In genomic region chr14:64721391-64721791, GRCh38 we compare ENCODE assay signal across 9 cellular contexts. TPM values are rescaled to one million over a fixed set of nuclear protein-coding genes. Genes with fewer than 3 reads are reported as not detected.
DNase-seq lines count a peak whose midpoint lies in the region; ATAC-seq and TF ChIP-seq lines count a peak whose summit lies in the region.
"Had no signal": no experiment of that assay in that cellular context is flagged by ENCODE, and none has a peak within 500 bp of the region (broad histone marks: within the 10 kb centered on the region; RNA-seq: fewer than 3 reads in every experiment).

No MANE protein-coding gene starts in this region.

- DNase-seq in BJ (ENCODE audit: low read depth) (peak; percentile 82), NCI-H2171 (lab: John Stamatoyannopoulos, UW) (peak; percentile 22), osteoblast (ENCODE audit: insufficient read length, low spot score, missing footprints) (peak; percentile 93), GM19238 (ENCODE audit: insufficient read length, low spot score) (no peak), HuH-7 (ENCODE audit: low spot score) (no peak), NCI-H2029 (lab: John Stamatoyannopoulos, UW) (no peak), adrenal gland (no peak)
- DNase-seq: KBM-7 had no signal

- WGBS in adrenal gland, 4 donors = 59 to 77% (median 62%) methylated on average over 5 of the region's 5 CpGs; no CpG with 5 or more reads in 1 of the 4 donors

- H2AFZ ChIP-seq in osteoblast (ENCODE audit: low read length) = peak overlapping the region; percentile 51

- H3K4me3 ChIP-seq in BJ (ENCODE audit: low read depth, low read length) = no peak overlapping the region
- no peak overlapping the region for H3K4me3 ChIP-seq in osteoblast (ENCODE audit: insufficient read depth, low read length)
- no peak overlapping the region for H3K4me3 ChIP-seq in adrenal gland

- H3K4me1 ChIP-seq in osteoblast (ENCODE audit: insufficient read depth, low read length) = peaks cover 49% of the 10 kb centered on the region
- H3K4me1 ChIP-seq in adrenal gland (replicated peaks in 1 of 2) = peaks cover 0 to 11% of the 10 kb centered on the region in 2 donors

- peak overlapping the region; percentile 81 for H3K27ac ChIP-seq in osteoblast (ENCODE audit: low read depth, low read length)
- peak overlapping the region in 2 of 5 donors; percentile 60 to 68 for H3K27ac ChIP-seq in adrenal gland

- intact Hi-C loops in adrenal gland (cut with DNase I) = no loop called here

- no peaks in the 10 kb centered on the region for H3K79me2 ChIP-seq in osteoblast (ENCODE audit: insufficient read depth, low read length)

- no peaks in the 10 kb centered on the region for H4K20me1 ChIP-seq in osteoblast (ENCODE audit: insufficient read depth, low read length)

- peak overlapping the region; percentile 44 for H3K4me2 ChIP-seq in osteoblast (ENCODE audit: insufficient read depth, low read length)

- CTCF ChIA-PET in BJ (lab: Yijun Ruan, JAX) = interaction anchor here (1.2 to 2.0 kb wide), 2 partner anchors 11 to 40 kb away, joined by 8 to 9 read pairs; no protein-coding TSS in a partner anchor

- POLR2A ChIA-PET in BJ (lab: Charles Lee) = interaction anchor here (0.7 kb wide), 1 partner anchor 15 kb away, joined by 3 read pairs; no protein-coding TSS in a partner anchor

- ATAC-seq in esophagus mucosa = peak; percentile 33

- H3K9me3 ChIP-seq in osteoblast (ENCODE audit: low read depth, low read length) = no peaks in the 10 kb centered on the region
- no peaks in the 10 kb centered on the region for H3K9me3 ChIP-seq in adrenal gland (replicated peaks in 1 of 3)

- TF ChIP-seq POLR2A in adrenal gland (IDR thresholded peaks at IDR 0.05) = no peak

- TF ChIP-seq CTCF in BJ (IDR thresholded peaks at IDR 0.05; ENCODE audit: insufficient read depth, low read depth, low read length) (no peak), osteoblast (IDR thresholded peaks at IDR 0.05; ENCODE audit: extremely low read depth, low read depth, low read length) (no peak), adrenal gland (IDR thresholded peaks at IDR 0.05) (no peak)

- H3K27me3 ChIP-seq in BJ (ENCODE audit: control insufficient read depth, insufficient read depth, low read length) (no peaks in the 10 kb centered on the region), osteoblast (ENCODE audit: insufficient read depth, low read length) (no peaks in the 10 kb centered on the region), adrenal gland (no peaks in the 10 kb centered on the region)

- no peaks in the 10 kb centered on the region for H3K36me3 ChIP-seq in BJ (ENCODE audit: control insufficient read depth, insufficient read depth, low read length)
- no peaks in the 10 kb centered on the region for H3K36me3 ChIP-seq in osteoblast (ENCODE audit: insufficient read depth, low read length)
- no peaks in the 10 kb centered on the region for H3K36me3 ChIP-seq in adrenal gland (replicated peaks in 1 of 2)

RNA-seq across cellular contexts. Expression of gene PLEKHG3, which starts 17.2 kb away (rescaled TPM):
- polyA plus RNA-seq in BJ (2011; rRNA removed) (7.1 and 12.4 TPM in 2 replicates), adrenal gland (10 to 100 TPM in 1 of 3 donors, 1 to 10 TPM in 2; 3.0 to 10.1 (median 9.5) TPM)
- polyA minus RNA-seq in BJ (2011; rRNA and poly(A)+ RNA removed) = 10.7 and 17.3 TPM in 2 replicates
- total RNA-seq in esophagus mucosa (62.9 TPM), osteoblast (2.9 and 5.4 TPM in 2 replicates), adrenal gland (10 to 100 TPM in 2 of 8 donors, 1 to 10 TPM in 6; 2.7 to 11.7 (median 8.9) TPM)

Comparison
In these comparisons a context has a peak if more than half of its experiments do, and no peak if none do; other contexts are left out.
1. DNase-seq: peak in BJ (single experiment), NCI-H2171 (single experiment) and osteoblast (single experiment); none in GM19238 (single experiment), HuH-7 (single experiment), NCI-H2029 (single experiment) and adrenal gland (0 of 7).